11 cellular contexts compared by ENCODE assay signal in the genomic region with DNA sequence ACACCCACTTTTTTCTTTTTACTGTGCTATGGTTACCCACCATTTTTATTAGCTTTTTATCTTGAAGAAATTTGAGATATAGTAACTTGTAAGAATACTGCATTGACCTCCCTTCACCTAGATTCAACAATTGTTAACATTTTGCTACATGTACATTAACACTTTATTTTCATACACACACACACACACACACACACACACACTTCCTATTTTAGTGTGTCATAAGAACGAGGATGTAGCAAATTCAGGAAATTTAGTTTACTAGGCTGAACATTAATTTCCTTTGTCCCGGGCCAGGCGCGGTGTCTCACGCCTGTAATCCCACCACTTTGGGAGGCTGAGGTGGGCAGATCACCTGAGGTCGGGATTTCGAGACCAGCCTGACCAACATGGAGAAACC. TPM values are rescaled to one million over a fixed set of nuclear protein-coding genes. Genes with fewer than 3 reads are reported as not detected.
DNase-seq lines count a peak whose midpoint lies in the region; ATAC-seq, FAIRE-seq and TF ChIP-seq lines count a peak whose summit lies in the region.
"Had no signal": no experiment of that assay in that cellular context is flagged by ENCODE, and none has a peak within 500 bp of the region (broad histone marks: within the 10 kb centered on the region; RNA-seq: fewer than 3 reads in every experiment).

No MANE protein-coding gene starts in this region.

- no peak overlapping the region for H2BK15ac ChIP-seq in IMR-90 (ENCODE audit: low read depth, low read length)

- CTCF ChIA-PET in AG04450 (lab: Charles Lee) (no interaction called here), IMR-90 (lab: Yijun Ruan, JAX) (no interaction called here), GM12878 (lab: Yijun Ruan, JAX) (interaction anchor here (1.2 kb wide), 1 partner anchor 71 kb away, joined by 4 read pairs; no protein-coding TSS in a partner anchor)

- no peak overlapping the region for H3K56ac ChIP-seq in IMR-90 (ENCODE audit: extremely low read depth, insufficient read depth, low read length)

- peaks cover 8 to 42% of the 10 kb centered on the region in 2 experiments for H3K79me1 ChIP-seq in IMR-90 (ENCODE audit: low read depth in 1 of 2, low read length in 2 of 2)

- BruUV-seq in IMR-90 (replicated peaks; lab: Mats Ljungman, UMichigan) (no TSS peak), GM12878 (replicated peaks; lab: Mats Ljungman, UMichigan) (no TSS peak)

- TF ChIP-seq RAD21 in IMR-90 (IDR thresholded peaks at IDR 0.05; ENCODE audit: low read length) (no peak), GM12878 (IDR thresholded peaks at IDR 0.05; ENCODE audit: insufficient read depth, low read depth, low read length) (no peak)

- H3K9me3 ChIP-seq in AG04450 (ENCODE audit: control insufficient read depth, insufficient read depth, low read length) (peaks cover 3% of the 10 kb centered on the region; the same call in 1 of the 2 replicates), IMR-90 (ENCODE audit: control insufficient read depth, insufficient read depth, low read length) (no peaks in the 10 kb centered on the region), GM12878 (replicated peaks; ENCODE audit: control insufficient read depth, insufficient read depth, low read length) (no peaks in the 10 kb centered on the region)
- H3K9me3 ChIP-seq: upper lobe of left lung had no signal

- FAIRE-seq in GM12878 (lab: Jason Lieb, UNC), result no peak
- FAIRE-seq in GM12892 (lab: Jason Lieb, UNC), result no peak
- FAIRE-seq in RCC 7860 (lab: Jason Lieb, UNC), result no peak
- FAIRE-seq: TTC549 had no signal

- peak overlapping the region; percentile 100; the same call in 1 of the 2 replicates for H3K4me3 ChIP-seq in AG04450 (ENCODE audit: low read depth, low read length)
- no peak overlapping the region for H3K4me3 ChIP-seq in IMR-90 (ENCODE audit: insufficient read depth, low read depth, low read length)
- H3K4me3 ChIP-seq in GM12878, result no peak overlapping the region; the same call in 1 of the 2 replicates

- H3K18ac ChIP-seq in IMR-90 (ENCODE audit: low read depth, low read length), result no peak overlapping the region

- H3K4me1 ChIP-seq in IMR-90 (ENCODE audit: control insufficient read depth, insufficient read depth, low read length) (peaks cover 2% of the 10 kb centered on the region), GM12878 (ENCODE audit: control insufficient read depth, insufficient read depth, low read length) (no peaks in the 10 kb centered on the region)

- peaks cover 23% of the 10 kb centered on the region for H3K79me2 ChIP-seq in GM12878 (ENCODE audit: control insufficient read depth, insufficient read depth, low read length)

- peak overlapping the region; percentile 20 for H2AK9ac ChIP-seq in IMR-90 (replicated peaks; ENCODE audit: low read depth, low read length, poor library complexity)

- RAD21 ChIA-PET in GM12878 (lab: Charles Lee; ENCODE audit: unreplicated experiment), result no interaction called here

- H4K5ac ChIP-seq in IMR-90 (ENCODE audit: low read depth, low read length), result no peak overlapping the region

- no peak overlapping the region for H3K14ac ChIP-seq in IMR-90 (replicated peaks; ENCODE audit: low read depth, low read length)

- H2AK5ac ChIP-seq in IMR-90 (ENCODE audit: low read depth, low read length), result no peak overlapping the region

- POLR2A ChIA-PET in AG04450 (lab: Yijun Ruan, JAX), result interaction anchor here (0.5 to 0.6 kb wide), 2 partner anchors 21 to 41 kb away, joined by 3 to 4 read pairs; no protein-coding TSS in a partner anchor
- POLR2A ChIA-PET in IMR-90 (lab: Charles Lee; ENCODE audit: unreplicated experiment), result no interaction called here
- POLR2A ChIA-PET in GM12878 (lab: Charles Lee), result no interaction called here

- H3K36me3 Mint-ChIP-seq in naive B cell, result no peaks in the 10 kb centered on the region

- dilution Hi-C loops in IMR-90 (cut with HindIII; ENCODE audit: low sequenced_read_pairs, unreplicated experiment), result no loop called here

- H4K20me1 ChIP-seq in IMR-90 (ENCODE audit: insufficient read depth, low read length) (no peaks in the 10 kb centered on the region), GM12878 (ENCODE audit: control insufficient read depth, insufficient read depth) (no peaks in the 10 kb centered on the region)

- no peaks in the 10 kb centered on the region for H3K27me3 Mint-ChIP-seq in naive B cell

- TF ChIP-seq CTCF in AG04450 (IDR thresholded peaks at IDR 0.05; ENCODE audit: low read depth, low read length) (no peak), IMR-90 (conservative IDR thresholded peaks at IDR 0.05; ENCODE audit: low read depth, low read length) (no peak), GM12878 (IDR thresholded peaks at IDR 0.05 in 2 of 3, conservative IDR thresholded peaks at IDR 0.05 in 1 of 3; ENCODE audit: control insufficient read depth in 2 of 3, extremely low read depth in 1 of 3, insufficient read depth in 1 of 3, low read depth in 3 of 3, low read length in 3 of 3) (no peak)

- H2BK5ac ChIP-seq in IMR-90 (ENCODE audit: low read depth, low read length, poor library complexity, severe bottlenecking), result peak overlapping the region; percentile 34

- H2BK20ac ChIP-seq in IMR-90 (ENCODE audit: low read depth, low read length), result no peak overlapping the region

- H3K4me1 Mint-ChIP-seq in naive B cell, result peaks cover 0 to 41% (median 6%) of the 10 kb centered on the region in 3 donors

- no peak overlapping the region for H3K4me2 ChIP-seq in IMR-90 (ENCODE audit: low read depth, low read length)
- H3K4me2 ChIP-seq in GM12878 (ENCODE audit: control insufficient read depth, insufficient read depth), result peak overlapping the region; percentile 13; the same call in 1 of the 2 replicates

- ATAC-seq in IMR-90 (ENCODE audit: low read depth) (no peak), GM12878 (no peak), naive B cell (ENCODE audit: low read depth in 2 of 2) (no peak)

- WGBS in IMR-90 (ENCODE audit: extremely low coverage in 2 of 2, insufficient read length in 1 of 2), 2 experiments, result no CpG with 5 or more reads among the region's 7 CpGs
- 90% methylated on average over 7 of the region's 7 CpGs for whole genome bisulfite sequencing in GM12878 (ENCODE audit: insufficient coverage, insufficient replicate concordance, low lambda C conversion rate, missing lambda C conversion rate)

- H3K36me3 ChIP-seq in IMR-90 (ENCODE audit: control insufficient read depth, insufficient read depth, low read length) (peaks cover 1% of the 10 kb centered on the region), GM12878 (ENCODE audit: control insufficient read depth in 2 of 2, insufficient read depth in 2 of 2, low read length in 1 of 2) (no peaks in the 10 kb centered on the region)

- DNase-seq in AG04450 (ENCODE audit: low read depth, low spot score), result no peak
- no peak for DNase-seq in IMR-90
- DNase-seq in GM12878 (ENCODE audit: low read depth, low spot score), result no peak
- DNase-seq in naive B cell, result no peak
- DNase-seq in GM12892 (ENCODE audit: insufficient read length), result no peak
- no peak for DNase-seq in activated gamma-delta T cell treated with Interleukin-2 at 50 U/mL for 16 hours
- no peak for DNase-seq in NOMO-1 (lab: John Stamatoyannopoulos, UW; ENCODE audit: unreplicated experiment in 2 of 2)
- DNase-seq in RCC 7860 (ENCODE audit: low spot score), result no peak
- DNase-seq: NCI-H1048, upper lobe of left lung had no signal

- H3K27ac Mint-ChIP-seq in naive B cell, result peak overlapping the region in 5 of 6 donors; percentile 92 to 99 (median 96)

- H3K27ac ChIP-seq in AG04450 (ENCODE audit: low read depth, low read length), result no peak overlapping the region
- no peak overlapping the region for H3K27ac ChIP-seq in IMR-90 (ENCODE audit: insufficient read depth, low read length)
- H3K27ac ChIP-seq in GM12878 (ENCODE audit: control insufficient read depth, insufficient read depth), result no peak overlapping the region; the same call in 1 of the 2 replicates

- H3K9ac ChIP-seq in IMR-90 (ENCODE audit: low read depth, low read length) (no peak overlapping the region), GM12878 (ENCODE audit: control insufficient read depth, insufficient read depth, low read length) (no peak overlapping the region)

- H2AFZ ChIP-seq in IMR-90 (replicated peaks; ENCODE audit: low read length, poor library complexity) (no peak overlapping the region), GM12878 (ENCODE audit: control insufficient read depth, low read depth, low read length) (no peak overlapping the region)

- H2BK120ac ChIP-seq in IMR-90 (ENCODE audit: low read depth, low read length), result no peak overlapping the region

- peak overlapping the region in 4 of 8 donors; percentile 37 to 94 (median 58) for H3K4me3 Mint-ChIP-seq in naive B cell

- H4K8ac ChIP-seq in IMR-90 (ENCODE audit: low read depth in 2 of 2, low read length in 2 of 2), result no peak overlapping the region; a peak in 1 of 4 replicates

- no peak overlapping the region for H4K91ac ChIP-seq in IMR-90 (ENCODE audit: insufficient read depth, low read depth, low read length)

- H3K4ac ChIP-seq in IMR-90 (ENCODE audit: low read depth, low read length), result no peak overlapping the region

- intact Hi-C loops in IMR-90 (cut with micrococcal nuclease) (loop anchor here (5.0 kb wide), 1 partner anchor 57 kb away; no protein-coding TSS in a partner anchor), GM12878 (cut with micrococcal nuclease; ENCODE audit: unreplicated experiment) (loop anchor here (5.0 to 10.0 kb wide), 2 partner anchors 75 to 148 kb away; no protein-coding TSS in a partner anchor)

- H3K9me3 Mint-ChIP-seq in naive B cell, result no peaks in the 10 kb centered on the region

- TF ChIP-seq POLR2A in IMR-90 (IDR thresholded peaks at IDR 0.05; ENCODE audit: low read depth, low read length), result no peak
- TF ChIP-seq POLR2A in GM12878 (IDR thresholded peaks at IDR 0.05; ENCODE audit: low read depth, low read length), result no peak
- no peak for TF ChIP-seq POLR2A in GM12892 (IDR thresholded peaks at IDR 0.05; ENCODE audit: low read depth, low read length)

- no peaks in the 10 kb centered on the region; the same call in 1 of the 2 replicates for H3K9me1 ChIP-seq in IMR-90 (ENCODE audit: insufficient read depth, low read length)

- in situ Hi-C loops in IMR-90 (cut with MboI; ENCODE audit: low sequenced_read_pairs) (no loop called here), GM12878 (cut with MboI) (loop anchor here (25.0 kb wide), 1 partner anchor 1808 kb away; the partner anchor contains the start of genes C22orf39, HIRA and MRPL40)

- SMC1A ChIA-PET in GM12878 (lab: Charles Lee; ENCODE audit: uncharacterized antibody, unreplicated experiment), result no interaction called here

- no peak for TF ChIP-seq EP300 in GM12878 (IDR thresholded peaks at IDR 0.05; ENCODE audit: borderline replicate concordance in 1 of 2, control insufficient read depth in 1 of 2, low read depth in 2 of 2, low read length in 2 of 2)

- no peaks in the 10 kb centered on the region for H3K27me3 ChIP-seq in AG04450 (ENCODE audit: control insufficient read depth, insufficient read depth, low read length)
- H3K27me3 ChIP-seq in IMR-90 (ENCODE audit: control insufficient read depth, insufficient read depth, low read length), result no peaks in the 10 kb centered on the region
- H3K27me3 ChIP-seq in GM12878 (replicated peaks in 1 of 2; ENCODE audit: control insufficient read depth in 2 of 2, insufficient read depth in 2 of 2, low read length in 1 of 2), result no peaks in the 10 kb centered on the region
- H3K27me3 ChIP-seq: upper lobe of left lung had no signal

- no peak overlapping the region for H3K23ac ChIP-seq in IMR-90 (ENCODE audit: low read depth, low read length)

RNA-seq across cellular contexts. Expression of gene ATP6V1E1, which starts 1.1 kb away (rescaled TPM):
- polyA plus RNA-seq in AG04450 (2011; rRNA removed) (194 and 198 TPM in 2 replicates), IMR-90 (2012; rRNA removed) (123 and 148 TPM in 2 replicates), GM12878 (2011; rRNA removed) (117 and 138 TPM in 2 replicates), GM12878 (2014; fragmentation: Illumina TruSeq; extraction: Trizol) (128 and 152 TPM in 2 replicates), GM12878 (2014; fragmentation: Nextera tagmentation; extraction: Ambion mirVana) (100 to 1,000 TPM in 1 of 2 experiments, 10 to 100 TPM in 1; 90.9 to 115 TPM), GM12878 (2014; rRNA removed) (81.0 and 105 TPM in 2 replicates), GM12878 (2016; fragmentation: Nextera tagmentation; extraction: Ambion mirVana) (10 to 100 TPM; 80.9 to 83.3 TPM), naive B cell (ENCODE audit: low read depth in 6 of 6) (100 to 1,000 TPM in 4 of 6 donors, 10 to 100 TPM in 2; 86.0 to 127 (median 107) TPM)
- 76.0 and 92.8 TPM in 2 replicates for polyA minus RNA-seq in AG04450 (2011; rRNA and poly(A)+ RNA removed)
- total RNA-seq in IMR-90 (2012; rRNA removed) (144 and 151 TPM in 2 replicates), GM12878 (2014; rRNA removed) (82.4 and 89.0 TPM in 2 replicates), GM12878 (2014; rRNA removed; fragmentation: Illumina TruSeq; extraction: Trizol) (84.9 and 87.2 TPM in 2 replicates), GM12878 (2021) (66.7 and 74.6 TPM in 2 replicates)
- 46.0 and 80.4 TPM in 2 replicates for polyA plus RNA-seq in IMR-90 (2012; cell fraction: cytosol; rRNA removed)
- polyA plus RNA-seq in IMR-90 (2012; cell fraction: nucleus; rRNA removed; ENCODE audit: low replicate concordance), result 14.4 and 72.5 TPM in 2 replicates
- total RNA-seq in GM12878 (2013; cell fraction: nucleolus; rRNA removed), result 59.6 and 63.6 TPM in 2 replicates
- polyA plus RNA-seq in GM12878 (2011; ENCODE audit: low read depth), result 74.0 TPM
- polyA plus RNA-seq in GM12878 (2011; cell fraction: cytosol; rRNA removed), result 76.1 and 86.4 TPM in 2 replicates
- polyA plus RNA-seq in GM12878 (2011; cell fraction: nucleus; rRNA removed), result 37.0 and 42.9 TPM in 2 replicates
- 70.1 and 82.3 TPM in 2 replicates for polyA plus RNA-seq in GM12878 (2012)
- polyA minus RNA-seq in GM12878 (2011; rRNA and poly(A)+ RNA removed), result 74.5 and 76.3 TPM in 2 replicates
- polyA minus RNA-seq in GM12878 (2011; cell fraction: cytosol; rRNA and poly(A)+ RNA removed), result 17.1 and 25.6 TPM in 2 replicates
- 13.3 and 19.2 TPM in 2 replicates for polyA minus RNA-seq in GM12878 (2011; cell fraction: nucleus; rRNA and poly(A)+ RNA removed)
- polyA plus RNA-seq in GM12892 (2012; ENCODE audit: missing spikeins), result 96.7 TPM

RNA-seq across cellular contexts. Expression of gene BCL2L13, which starts 8.9 kb away (rescaled TPM):
- polyA plus RNA-seq in AG04450 (2011; rRNA removed) (64.1 and 66.0 TPM in 2 replicates), IMR-90 (2012; rRNA removed) (39.6 and 42.6 TPM in 2 replicates), GM12878 (2011; rRNA removed) (18.9 and 20.8 TPM in 2 replicates), GM12878 (2014; fragmentation: Illumina TruSeq; extraction: Trizol) (29.5 and 30.6 TPM in 2 replicates), GM12878 (2014; fragmentation: Nextera tagmentation; extraction: Ambion mirVana) (10 to 100 TPM; 18.6 to 19.1 TPM), GM12878 (2014; rRNA removed) (20.3 and 21.9 TPM in 2 replicates), GM12878 (2016; fragmentation: Nextera tagmentation; extraction: Ambion mirVana) (10 to 100 TPM; 28.0 to 28.6 TPM), naive B cell (ENCODE audit: low read depth in 6 of 6) (10 to 100 TPM; 21.5 to 49.5 (median 47.7) TPM)
- 76.6 and 85.4 TPM in 2 replicates for polyA minus RNA-seq in AG04450 (2011; rRNA and poly(A)+ RNA removed)
- total RNA-seq in IMR-90 (2012; rRNA removed) (77.5 and 86.7 TPM in 2 replicates), GM12878 (2014; rRNA removed) (28.7 and 36.3 TPM in 2 replicates), GM12878 (2014; rRNA removed; fragmentation: Illumina TruSeq; extraction: Trizol) (28.5 and 28.6 TPM in 2 replicates), GM12878 (2021) (28.4 and 30.4 TPM in 2 replicates)
- polyA plus RNA-seq in IMR-90 (2012; cell fraction: cytosol; rRNA removed), result 29.4 and 36.3 TPM in 2 replicates
- polyA plus RNA-seq in IMR-90 (2012; cell fraction: nucleus; rRNA removed; ENCODE audit: low replicate concordance), result 15.2 and 32.7 TPM in 2 replicates
- 35.3 and 40.1 TPM in 2 replicates for total RNA-seq in GM12878 (2013; cell fraction: nucleolus; rRNA removed)
- 13.4 TPM for polyA plus RNA-seq in GM12878 (2011; ENCODE audit: low read depth)
- polyA plus RNA-seq in GM12878 (2011; cell fraction: cytosol; rRNA removed), result 17.5 and 19.3 TPM in 2 replicates
- polyA plus RNA-seq in GM12878 (2011; cell fraction: nucleus; rRNA removed), result 8.8 and 11.1 TPM in 2 replicates
- polyA plus RNA-seq in GM12878 (2012), result 19.2 and 23.6 TPM in 2 replicates
- polyA minus RNA-seq in GM12878 (2011; rRNA and poly(A)+ RNA removed), result 25.3 and 31.3 TPM in 2 replicates
- 7.9 and 9.7 TPM in 2 replicates for polyA minus RNA-seq in GM12878 (2011; cell fraction: cytosol; rRNA and poly(A)+ RNA removed)
- 4.7 and 7.3 TPM in 2 replicates for polyA minus RNA-seq in GM12878 (2011; cell fraction: nucleus; rRNA and poly(A)+ RNA removed)
- polyA plus RNA-seq in GM12892 (2012; ENCODE audit: missing spikeins), result 24.1 TPM
